In the genomic region with DNA sequence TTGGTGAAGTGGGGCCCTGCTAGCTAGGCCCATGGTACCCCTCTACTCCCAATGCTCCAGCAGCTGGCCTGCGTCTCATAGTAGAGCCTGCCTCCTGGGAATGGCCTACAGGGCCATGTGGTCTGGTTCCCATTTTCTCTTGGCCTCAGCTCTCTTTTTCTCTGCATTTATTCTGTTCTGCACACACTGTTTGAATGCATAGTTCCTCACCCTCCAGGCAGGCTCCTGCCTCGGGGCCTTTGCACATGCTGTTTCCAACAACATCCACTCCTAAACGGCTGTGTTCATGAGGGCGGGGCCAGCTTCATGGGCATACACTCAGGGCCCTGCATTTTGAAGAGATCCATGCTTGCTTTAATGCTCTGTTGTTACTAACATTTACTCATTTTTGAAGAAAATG, we compare ENCODE assay signal across 8 cellular contexts.
"Had no signal": no experiment of that assay in that cellular context is flagged by ENCODE, and none has a peak within 500 bp of the region (broad histone marks: within the 10 kb centered on the region; RNA-seq: fewer than 3 reads in every experiment).

No MANE protein-coding gene starts in this region.

- ATAC-seq: HCT116, K562 had no signal

- H3K4me1 ChIP-seq: HAP-1 had no signal

- H3K9me3 ChIP-seq: HAP-1 had no signal

- DNase-seq: GM23248, GOT3, H7, IMR-90 had no signal

- H3K36me3 ChIP-seq: HAP-1 had no signal

- H3K4me3 ChIP-seq: GM23248, HAP-1, K562 had no signal

- H3K27ac ChIP-seq: GM23248, HL-60 had no signal
